ENCODE assay signal across 8 cellular contexts in the genomic region with DNA sequence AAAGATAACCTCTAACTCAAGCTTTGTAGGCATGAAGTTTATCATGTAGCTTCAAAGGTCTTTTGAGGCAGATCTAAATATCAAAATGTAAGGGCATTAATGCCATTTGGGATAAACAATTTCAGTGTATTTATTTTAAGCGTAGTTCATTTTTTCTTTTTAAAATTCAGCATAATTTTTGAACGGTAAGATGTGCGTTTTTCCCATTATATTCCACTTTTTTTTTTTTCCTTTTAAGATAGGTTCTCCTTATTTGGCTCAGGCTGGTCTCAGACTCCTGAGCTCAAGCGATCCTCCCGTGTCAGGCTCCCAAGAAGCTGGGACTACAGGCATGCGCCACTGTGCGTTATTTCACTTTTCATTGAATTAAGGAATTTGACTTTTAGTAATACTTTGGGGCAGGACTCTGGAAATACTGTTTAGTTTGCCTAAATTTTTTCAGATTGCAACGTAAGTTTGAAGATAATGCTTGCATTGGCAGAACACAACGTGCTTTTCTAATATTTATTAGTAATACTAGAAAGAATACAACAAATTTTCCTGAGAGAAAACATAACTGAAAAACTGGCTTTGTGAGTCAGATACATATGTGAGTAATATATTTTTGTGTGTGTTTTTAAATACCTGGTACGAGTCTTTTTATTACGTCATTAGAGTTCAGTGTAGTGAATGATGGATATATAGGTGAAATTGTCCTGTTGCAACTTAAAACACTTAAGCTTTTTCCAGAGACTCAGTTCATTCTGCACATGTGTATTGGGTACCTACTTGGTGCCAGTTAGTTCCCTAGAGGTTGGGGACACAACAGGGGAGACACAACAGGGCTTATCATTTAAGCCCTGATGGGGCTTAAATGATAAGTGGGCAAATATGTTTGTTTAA. TPM values are rescaled to one million over a fixed set of nuclear protein-coding genes. Genes with fewer than 3 reads are reported as not detected.
A peak's percentile ranks its signal among the peaks of the same experiment; 100 is the strongest.
DNase-seq lines count a peak whose midpoint lies in the region; ATAC-seq, FAIRE-seq and TF ChIP-seq lines count a peak whose summit lies in the region.

No MANE protein-coding gene starts in this region.

- no peak for ATAC-seq in activated CD8-positive, alpha-beta T cell treated with anti-CD3 and anti-CD28 coated beads for 36 hours
- no peak for ATAC-seq in activated CD8-positive, alpha-beta T cell treated with anti-CD3 and anti-CD28 coated beads, Interleukin-2, amount 10 ng/mL, durations not matched to agents 7 days and 5 days
- ATAC-seq in HG02970 (IDR thresholded peaks at IDR 0.05; ENCODE audit: low FRiP score, unreplicated experiment) (no peak), HG03097 (IDR thresholded peaks at IDR 0.05; ENCODE audit: low FRiP score, unreplicated experiment) (no peak)

- TF ChIP-seq CTCF in activated CD8-positive, alpha-beta T cell treated with anti-CD3 and anti-CD28 coated beads for 36 hours (IDR thresholded peaks at IDR 0.05) = no peak
- no peak for TF ChIP-seq CTCF in spleen (IDR thresholded peaks at IDR 0.05 in 8 of 11, conservative IDR thresholded peaks at IDR 0.05 in 3 of 11)

- peaks cover 0 to 62% (median 18%) of the 10 kb centered on the region in 6 donors for H3K4me1 ChIP-seq in spleen

- peaks cover 6% of the 10 kb centered on the region for H3K36me3 Mint-ChIP-seq in activated CD8-positive, alpha-beta T cell treated with anti-CD3 and anti-CD28 coated beads for 36 hours (ENCODE audit: low read depth)
- no peaks in the 10 kb centered on the region for H3K36me3 Mint-ChIP-seq in activated CD8-positive, alpha-beta T cell treated with anti-CD3 and anti-CD28 coated beads, Interleukin-2, amount 10 ng/mL, durations not matched to agents 7 days and 5 days (ENCODE audit: low read depth)

- H3K27ac ChIP-seq in spleen = peak overlapping the region in 7 of 8 donors; percentile 29 to 98 (median 94)

- peaks cover 2% of the 10 kb centered on the region for H3K9me3 Mint-ChIP-seq in activated CD8-positive, alpha-beta T cell treated with anti-CD3 and anti-CD28 coated beads for 36 hours
- no peaks in the 10 kb centered on the region for H3K9me3 Mint-ChIP-seq in activated CD8-positive, alpha-beta T cell treated with anti-CD3 and anti-CD28 coated beads, Interleukin-2, amount 10 ng/mL, durations not matched to agents 7 days and 5 days (ENCODE audit: insufficient read depth)

- peaks cover 0 to 13% (median 0%) of the 10 kb centered on the region in 7 donors for H3K27me3 ChIP-seq in spleen (replicated peaks in 1 of 7)

- peak overlapping the region; percentile 65 to 95 (median 90) for H3K4me3 ChIP-seq in spleen

- DNase-seq in activated CD8-positive, alpha-beta T cell treated with anti-CD3 and anti-CD28 coated beads for 36 hours = no peak
- no peak for DNase-seq in activated CD8-positive, alpha-beta T cell treated with anti-CD3 and anti-CD28 coated beads, Interleukin-2, amount 10 ng/mL, durations not matched to agents 7 days and 5 days
- peak; percentile 22 for DNase-seq in glomerular visceral epithelial cell (ENCODE audit: extremely low spot score)
- no peak for DNase-seq in spleen
- DNase-seq in HuH-7 (ENCODE audit: low spot score) = no peak

- TF ChIP-seq POLR2A in spleen (IDR thresholded peaks at IDR 0.05) = no peak

- FAIRE-seq in TTC549 (lab: Jason Lieb, UNC) = peak; percentile 36

- WGBS in spleen, 5 donors = 70 to 83% (median 75%) methylated on average over 11 of the region's 11 CpGs

- H3K4me1 Mint-ChIP-seq in activated CD8-positive, alpha-beta T cell treated with anti-CD3 and anti-CD28 coated beads for 36 hours (ENCODE audit: low read depth) = peaks cover 19% of the 10 kb centered on the region
- peaks cover 7% of the 10 kb centered on the region for H3K4me1 Mint-ChIP-seq in activated CD8-positive, alpha-beta T cell treated with anti-CD3 and anti-CD28 coated beads, Interleukin-2, amount 10 ng/mL, durations not matched to agents 7 days and 5 days (ENCODE audit: low read depth)

- peaks cover 4% of the 10 kb centered on the region for H3K27me3 Mint-ChIP-seq in activated CD8-positive, alpha-beta T cell treated with anti-CD3 and anti-CD28 coated beads for 36 hours
- peaks cover 15% of the 10 kb centered on the region for H3K27me3 Mint-ChIP-seq in activated CD8-positive, alpha-beta T cell treated with anti-CD3 and anti-CD28 coated beads, Interleukin-2, amount 10 ng/mL, durations not matched to agents 7 days and 5 days (ENCODE audit: low read depth)

- CTCF ChIA-PET in activated CD8-positive, alpha-beta T cell treated with anti-CD3 and anti-CD28 coated beads for 36 hours (lab: Charles Lee) = interaction anchor here (0.6 to 1.2 kb wide), 4 partner anchors 26 to 276 kb away, joined by 3 to 7 read pairs (median 3); no protein-coding TSS in a partner anchor
- CTCF ChIA-PET in activated CD8-positive, alpha-beta T cell treated with anti-CD3 and anti-CD28 coated beads, Interleukin-2, amount 10 ng/mL, durations not matched to agents 7 days and 5 days (lab: Charles Lee) = interaction anchor here (1.0 to 2.1 kb wide), 8 partner anchors 9 to 276 kb away, joined by 3 to 10 read pairs (median 4); no protein-coding TSS in a partner anchor

- H3K36me3 ChIP-seq in spleen = peaks cover 0 to 6% (median 0%) of the 10 kb centered on the region in 6 donors

- intact Hi-C loops in activated CD8-positive, alpha-beta T cell treated with anti-CD3 and anti-CD28 coated beads for 36 hours (cut with micrococcal nuclease) = no loop called here
- intact Hi-C loops in spleen (cut with DNase I; ENCODE audit: low total_unique reads) = no loop called here

- POLR2A ChIA-PET in activated CD8-positive, alpha-beta T cell treated with anti-CD3 and anti-CD28 coated beads for 36 hours (lab: Charles Lee) = interaction anchor here (0.6 kb wide), 1 partner anchor 70 kb away, joined by 3 read pairs; no protein-coding TSS in a partner anchor
- POLR2A ChIA-PET in activated CD8-positive, alpha-beta T cell treated with anti-CD3 and anti-CD28 coated beads, Interleukin-2, amount 10 ng/mL, durations not matched to agents 7 days and 5 days (lab: Charles Lee) = no interaction called here

- H3K9me3 ChIP-seq in spleen = peaks cover 0 to 3% (median 0%) of the 10 kb centered on the region in 8 donors

- no peak overlapping the region for H3K27ac Mint-ChIP-seq in activated CD8-positive, alpha-beta T cell treated with anti-CD3 and anti-CD28 coated beads for 36 hours
- no peak overlapping the region for H3K27ac Mint-ChIP-seq in activated CD8-positive, alpha-beta T cell treated with anti-CD3 and anti-CD28 coated beads, Interleukin-2, amount 10 ng/mL, durations not matched to agents 7 days and 5 days

- peak overlapping the region; percentile 81 for H3K4me3 Mint-ChIP-seq in activated CD8-positive, alpha-beta T cell treated with anti-CD3 and anti-CD28 coated beads for 36 hours
- H3K4me3 Mint-ChIP-seq in activated CD8-positive, alpha-beta T cell treated with anti-CD3 and anti-CD28 coated beads, Interleukin-2, amount 10 ng/mL, durations not matched to agents 7 days and 5 days = no peak overlapping the region

RNA-seq across cellular contexts. Expression of a gene that starts 2.2 kb away (rescaled TPM):
- 1 to 10 TPM; 2.8 to 4.8 TPM for total RNA-seq in activated CD8-positive, alpha-beta T cell treated with anti-CD3 and anti-CD28 coated beads for 36 hours
- 1 to 10 TPM; 4.0 to 5.1 TPM for total RNA-seq in activated CD8-positive, alpha-beta T cell treated with anti-CD3 and anti-CD28 coated beads, Interleukin-2, amount 10 ng/mL, durations not matched to agents 7 days and 5 days
- total RNA-seq in spleen = 100 to 1,000 TPM in 2 of 7 donors, 10 to 100 TPM in 5; 54.7 to 118 (median 89.3) TPM
- 10 to 100 TPM; 25.6 to 28.5 (median 27.0) TPM for polyA plus RNA-seq in spleen

Comparison
In these comparisons a context has a peak if more than half of its experiments do, and no peak if none do; other contexts are left out.
1. RNA of a gene that starts 2.2 kb away (total RNA-seq): 54.7 to 118 TPM in spleen; 4.0 to 5.1 TPM in activated CD8-positive, alpha-beta T cell treated with anti-CD3 and anti-CD28 coated beads, Interleukin-2, amount 10 ng/mL, durations not matched to agents 7 days and 5 days and 2.8 to 4.8 TPM in activated CD8-positive, alpha-beta T cell treated with anti-CD3 and anti-CD28 coated beads for 36 hours; every median in the first group is over 4 times any median in the second.